9 cellular contexts compared by ENCODE assay signal in genomic region chr17:48429638-48430586, GRCh38. TPM values are rescaled to one million over a fixed set of nuclear protein-coding genes. Genes with fewer than 3 reads are reported as not detected.
DNase-seq lines count a peak whose midpoint lies in the region; ATAC-seq, FAIRE-seq and TF ChIP-seq lines count a peak whose summit lies in the region.
"Had no signal": no experiment of that assay in that cellular context is flagged by ENCODE, and none has a peak within 500 bp of the region (broad histone marks: within the 10 kb centered on the region; RNA-seq: fewer than 3 reads in every experiment).

TSS of gene SKAP1 (minus strand) at chr17:48430214.

- TF ChIP-seq CTCF in 22Rv1 (IDR thresholded peaks at IDR 0.05) (no peak), brain microvascular endothelial cell (IDR thresholded peaks at IDR 0.05; ENCODE audit: low read depth, low read length, missing control alignments) (no peak), pancreas (IDR thresholded peaks at IDR 0.05) (no peak)

- DNase-seq in T-helper 17 cell = peak; percentile 54 to 68 (median 61)
- DNase-seq in brain microvascular endothelial cell = no peak
- peak; percentile 18 to 73 (median 37) for DNase-seq in pancreas
- no peak for DNase-seq in frontal cortex (ENCODE audit: low spot score in 2 of 2)
- DNase-seq in pons (ENCODE audit: low spot score) = no peak

- peak within 1 kb of the TSS; percentile 100 for H3K27ac Mint-ChIP-seq in T-helper 17 cell
- H3K27ac Mint-ChIP-seq: brain had no signal

- ATAC-seq in GM21390 (IDR thresholded peaks at IDR 0.05; ENCODE audit: unreplicated experiment) (peak; percentile 48), T-helper 17 cell (peak; percentile 82), pancreas (peak; percentile 80 to 94 (median 87)), GM21528 (IDR thresholded peaks at IDR 0.05; ENCODE audit: low FRiP score, unreplicated experiment) (no peak)

- H3K9me3 ChIP-seq in T-helper 17 cell (ENCODE audit: control insufficient read depth, low read length, poor library complexity, severe bottlenecking) (no peaks in the 10 kb centered on the region), pancreas (no peaks in the 10 kb centered on the region)

- H3K27ac ChIP-seq in 22Rv1 (peak within 1 kb of the TSS; percentile 19; the same call in 1 of the 2 replicates), brain microvascular endothelial cell (no peak within 1 kb of the TSS), pancreas (no peak within 1 kb of the TSS)

- peaks cover 7% of the 10 kb centered on the region for H3K36me3 Mint-ChIP-seq in T-helper 17 cell (ENCODE audit: low read depth)
- H3K36me3 Mint-ChIP-seq: brain had no signal

- peak within 1 kb of the TSS; percentile 99 for H3K4me3 Mint-ChIP-seq in T-helper 17 cell

- H3K4me1 ChIP-seq in pancreas = no peaks in the 10 kb centered on the region

- in situ Hi-C loops in brain microvascular endothelial cell (cut with HindIII; ENCODE audit: low pct_ligation_motif_present, low sequenced_read_pairs) = no loop called here

- H3K36me3 ChIP-seq in brain microvascular endothelial cell (replicated peaks) (no peaks in the 10 kb centered on the region), pancreas (no peaks in the 10 kb centered on the region)

- no peaks in the 10 kb centered on the region for H3K27me3 Mint-ChIP-seq in T-helper 17 cell

- peaks cover 59% of the 10 kb centered on the region for H3K4me1 Mint-ChIP-seq in T-helper 17 cell

- intact Hi-C loops in pancreas (cut with DNase I) = no loop called here

- H3K27me3 ChIP-seq in brain microvascular endothelial cell (replicated peaks) = peaks cover 52% of the 10 kb centered on the region
- peaks cover 0 to 15% (median 0%) of the 10 kb centered on the region in 4 donors for H3K27me3 ChIP-seq in pancreas

- H3K4me3 ChIP-seq in brain microvascular endothelial cell (ENCODE audit: low read depth, low read length) (peak within 1 kb of the TSS; percentile 15), pancreas (peak within 1 kb of the TSS in 3 of 4 donors; percentile 13 to 35 (median 26))

- FAIRE-seq in pancreas (lab: Jason Lieb, UNC) (no peak), frontal cortex (lab: Jason Lieb, UNC) (no peak)

- WGBS in pancreas, 2 donors = 15% methylated on average over 58 to 65 of the region's 65 CpGs

RNA-seq across cellular contexts. Expression of gene SKAP1, which starts in this region (rescaled TPM):
- total RNA-seq in T-helper 17 cell (100 to 1,000 TPM; 136 to 138 TPM), pancreas (1 to 10 TPM in 5 of 6 donors, under 1 TPM in 1; 0.92 to 5.2 (median 2.8) TPM), frontal cortex (0.41 TPM)
- 1 to 10 TPM; 2.9 to 3.2 TPM for polyA plus RNA-seq in pancreas

Comparison
In these comparisons a context has a peak if more than half of its experiments do, and no peak if none do; other contexts are left out.
1. RNA of gene SKAP1 (total RNA-seq): 136 to 138 TPM in T-helper 17 cell; 0.92 to 5.2 TPM in pancreas and 0.41 TPM in frontal cortex (single experiment); every median in the first group is over 10 times any median in the second.
2. DNase-seq: peak in T-helper 17 cell (3 of 3) and pancreas (6 of 6); none in brain microvascular endothelial cell (single experiment), frontal cortex (0 of 2) and pons (single experiment).